In the genomic region with DNA sequence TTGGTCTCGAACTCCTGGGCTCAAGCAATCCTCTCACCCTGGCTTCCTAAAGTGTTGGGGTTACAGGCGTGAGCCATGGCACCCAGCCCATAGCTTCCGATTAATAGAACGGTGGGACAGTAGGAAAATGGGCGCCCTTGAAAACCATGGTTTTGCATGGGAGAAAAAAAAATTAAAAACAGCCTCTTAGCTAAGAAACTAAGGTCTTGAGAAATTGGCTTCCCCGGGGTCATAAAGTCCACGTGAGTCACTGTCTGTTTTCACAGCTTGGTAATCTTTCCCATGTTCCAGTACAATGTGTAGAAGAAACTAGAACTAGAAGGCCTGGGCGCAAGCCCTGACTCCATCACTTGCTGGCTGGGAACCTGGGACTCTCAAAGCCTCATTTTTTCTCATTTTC, we compare ENCODE assay signal across 9 cellular contexts. TPM values are rescaled to one million over a fixed set of nuclear protein-coding genes. Genes with fewer than 3 reads are reported as not detected.
DNase-seq lines count a peak whose midpoint lies in the region; ATAC-seq and TF ChIP-seq lines count a peak whose summit lies in the region.
"Had no signal": no experiment of that assay in that cellular context is flagged by ENCODE, and none has a peak within 500 bp of the region (broad histone marks: within the 10 kb centered on the region; RNA-seq: fewer than 3 reads in every experiment).

No MANE protein-coding gene starts in this region.

- peaks cover 74 to 85% of the 10 kb centered on the region in 2 experiments for H3K4me1 ChIP-seq in neutrophil (ENCODE audit: control insufficient read depth in 1 of 2, insufficient read depth in 1 of 2, low read depth in 1 of 2, low read length in 1 of 2)

- DNase-seq in AG08396 (ENCODE audit: low spot score): peak; percentile 67
- peak; percentile 53 for DNase-seq in NCI-H226
- DNase-seq in epithelial cell of proximal tubule (ENCODE audit: low read depth): peak; percentile 86
- DNase-seq in DMS79 (lab: John Stamatoyannopoulos, UW): no peak
- no peak for DNase-seq in T-helper 9 cell
- DNase-seq in posterior vena cava (ENCODE audit: low spot score): no peak
- DNase-seq: SHP77 treated with DMSO at 0.1 percent for 48 hours had no signal

- no peak for ATAC-seq in GM18861 (IDR thresholded peaks at IDR 0.05; ENCODE audit: unreplicated experiment)

- H3K4me3 ChIP-seq in epithelial cell of proximal tubule (ENCODE audit: low read depth, low read length) (no peak overlapping the region), neutrophil (ENCODE audit: low read depth in 1 of 2, low read length in 1 of 2) (no peak overlapping the region)

- no peak for TF ChIP-seq CTCF in epithelial cell of proximal tubule (conservative IDR thresholded peaks at IDR 0.05; ENCODE audit: low read depth, low read length)
- no peak for TF ChIP-seq CTCF in neutrophil (IDR thresholded peaks at IDR 0.05)

- no peaks in the 10 kb centered on the region for H3K36me3 ChIP-seq in neutrophil

- intact Hi-C loops in posterior vena cava (cut with DNase I): no loop called here

- no peaks in the 10 kb centered on the region for H3K27me3 ChIP-seq in neutrophil

- H3K9me3 ChIP-seq in neutrophil: no peaks in the 10 kb centered on the region

- H3K27ac ChIP-seq in neutrophil: peak overlapping the region; percentile 79

RNA-seq across cellular contexts. Expression of a gene that starts 20.7 kb away (rescaled TPM):
- 20.8 and 22.6 TPM in 2 replicates for total RNA-seq in epithelial cell of proximal tubule
- 10 to 100 TPM; 12.5 to 16.2 TPM for total RNA-seq in posterior vena cava

Comparison
In these comparisons a context has a peak if more than half of its experiments do, and no peak if none do; other contexts are left out.
1. DNase-seq: peak in AG08396 (single experiment), NCI-H226 (single experiment) and epithelial cell of proximal tubule (single experiment); none in DMS79 (single experiment), T-helper 9 cell (single experiment) and posterior vena cava (single experiment).